ENCODE assay signal across 28 cellular contexts in genomic region chr5:165665735-165666400, GRCh38.
"Had no signal": no experiment of that assay in that cellular context is flagged by ENCODE, and none has a peak within 500 bp of the region (broad histone marks: within the 10 kb centered on the region; RNA-seq: fewer than 3 reads in every experiment).

No MANE protein-coding gene starts in this region.

- DNase-seq: natural killer cell; occipital lobe; ovary; posterior cingulate gyrus; psoas muscle; right cardiac atrium; spleen; stimulated activated CD4-positive, alpha-beta T cell treated with anti-CD3 and anti-CD28 coated beads, Interleukin-12 subunit alpha, Interleukin-12 subunit beta, amount 100 ng/mL, for 4 hours; stimulated activated CD4-positive, alpha-beta T cell treated with anti-CD3 and anti-CD28 coated beads, Interleukin-1b, Interleukin-23, amount 100 ng/mL, for 48 hours; stimulated activated CD4-positive, alpha-beta T cell treated with anti-CD3 and anti-CD28 coated beads, Interleukin-4, amount 100 ng/mL, for 1 hour; stimulated activated CD4-positive, alpha-beta T cell treated with anti-CD3 and anti-CD28 coated beads, Interleukin-4, amount 100 ng/mL, for 4 hours; stimulated activated CD8-positive, alpha-beta memory T cell treated with anti-CD3 and anti-CD28 coated beads, Interleukin-4, amount 100 ng/mL, for 48 hours; stimulated activated naive CD4-positive, alpha-beta T cell; stimulated activated naive CD8-positive, alpha-beta T cell treated with anti-CD3 and anti-CD28 coated beads, Interleukin-15, amount 100 ng/mL, for 72 hours; stimulated activated naive CD8-positive, alpha-beta T cell treated with anti-CD3 and anti-CD28 coated beads, Interleukin-15, Interleukin-2, amounts not matched to agents 100 U/mL and 50 U/mL, for 24 hours; substantia nigra; testis; tibial artery; transverse colon; upper lobe of right lung; uterus had no signal

- H3K4me2 ChIP-seq: neural progenitor cell, smooth muscle cell had no signal

- H3K27ac ChIP-seq: neural progenitor cell, ovary, parathyroid adenoma, psoas muscle, skin epidermis, spleen, suprapubic skin, testis, tibial artery, transverse colon, upper lobe of right lung, uterus had no signal

- H3K9ac ChIP-seq: neural progenitor cell, parathyroid adenoma had no signal

- H3K27me3 ChIP-seq: neural progenitor cell, ovary, spleen, suprapubic skin, testis, tibial artery, transverse colon, upper lobe of right lung, uterus had no signal

- H3K4me3 ChIP-seq: neural progenitor cell, ovary, psoas muscle, skin epidermis, smooth muscle cell, spleen, suprapubic skin, testis, tibial artery, transverse colon, upper lobe of right lung, uterus had no signal

- H3K36me3 ChIP-seq: neural progenitor cell, ovary, spleen, suprapubic skin, tibial artery, transverse colon, upper lobe of right lung, uterus had no signal

- H3K9me3 ChIP-seq: ovary, psoas muscle, suprapubic skin, testis, tibial artery, transverse colon, upper lobe of right lung, uterus had no signal

- H2AFZ ChIP-seq: neural progenitor cell, parathyroid adenoma had no signal

- H3K79me2 ChIP-seq: parathyroid adenoma had no signal

- ATAC-seq: natural killer cell; psoas muscle; right cardiac atrium; sciatic nerve; stimulated activated memory B cell treated with anti-CD40 and anti-IgM and Interleukin-4, amounts not matched to agents 10 μg/mL and 1 μg/mL and 100 μg/mL, for 72 hours; stimulated activated naive CD8-positive, alpha-beta T cell treated with anti-CD3 and anti-CD28 coated beads, Interleukin-15, amount 100 ng/mL, for 72 hours; stimulated activated naive CD8-positive, alpha-beta T cell treated with anti-CD3 and anti-CD28 coated beads, Interleukin-15, Interleukin-2, amounts not matched to agents 100 U/mL and 50 U/mL, for 24 hours; upper lobe of right lung had no signal

- H3K4me1 ChIP-seq: neural progenitor cell, parathyroid adenoma, psoas muscle, spleen, suprapubic skin, testis, tibial artery, transverse colon, upper lobe of right lung, uterus had no signal
